Comparison of ENCODE assay signal across 10 cellular contexts in genomic region chr4:40918330-40918729, GRCh38.
DNase-seq lines count a peak whose midpoint lies in the region; ATAC-seq and TF ChIP-seq lines count a peak whose summit lies in the region.
"Had no signal": no experiment of that assay in that cellular context is flagged by ENCODE, and none has a peak within 500 bp of the region (broad histone marks: within the 10 kb centered on the region; RNA-seq: fewer than 3 reads in every experiment).

No MANE protein-coding gene starts in this region.

- no peaks in the 10 kb centered on the region for H4K20me1 ChIP-seq in IMR-90 (ENCODE audit: insufficient read depth, low read length)

- H3K4ac ChIP-seq in IMR-90 (ENCODE audit: low read depth, low read length), result 0 out of 2 replicates have a peak overlapping the region, but pooled peaks have one; percentile 22

- H4K91ac ChIP-seq in IMR-90 (ENCODE audit: insufficient read depth, low read depth, low read length), result no peak overlapping the region

- peak overlapping the region; percentile 35; the same call in 1 of the 2 replicates for H2BK120ac ChIP-seq in IMR-90 (ENCODE audit: low read depth, low read length)

- H3K14ac ChIP-seq in IMR-90 (replicated peaks; ENCODE audit: low read depth, low read length), result 0 out of 2 replicates have a peak overlapping the region, but pooled peaks have one; percentile 33

- in situ Hi-C loops in IMR-90 (cut with MboI; ENCODE audit: low sequenced_read_pairs) (loop anchor here (25.0 kb wide), 1 partner anchor 744 kb away; no protein-coding TSS in a partner anchor), astrocyte of the spinal cord (cut with HindIII; ENCODE audit: low sequenced_read_pairs) (no loop called here)

- H3K9me1 ChIP-seq in IMR-90 (ENCODE audit: insufficient read depth, low read length), result peaks cover 18% of the 10 kb centered on the region

- no peak overlapping the region; the same call in 1 of the 2 replicates for H2BK20ac ChIP-seq in IMR-90 (ENCODE audit: low read depth, low read length)

- H3K27me3 ChIP-seq in IMR-90 (ENCODE audit: control insufficient read depth, insufficient read depth, low read length) (no peaks in the 10 kb centered on the region), lung (ENCODE audit: control insufficient read depth, insufficient read depth) (no peaks in the 10 kb centered on the region)

- no CpG with 5 or more reads among the region's 4 CpGs for WGBS in IMR-90 (ENCODE audit: extremely low coverage in 2 of 2, insufficient read length in 1 of 2), 2 experiments
- 7 to 21% methylated on average over 4 of the region's 4 CpGs for WGBS in lung, 2 donors

- CTCF ChIA-PET in IMR-90 (lab: Yijun Ruan, JAX), result interaction anchor here (0.5 to 1.6 kb wide), 3 partner anchors 9 to 377 kb away, joined by 3 to 4 read pairs (median 4); no protein-coding TSS in a partner anchor

- no peak for TF ChIP-seq POLR2A in IMR-90 (IDR thresholded peaks at IDR 0.05; ENCODE audit: low read depth, low read length)

- H3K4me3 ChIP-seq in IMR-90 (ENCODE audit: insufficient read depth, low read depth, low read length) (no peak overlapping the region), astrocyte of the spinal cord (ENCODE audit: low read depth, low read length) (no peak overlapping the region), lung (no peak overlapping the region)

- H3K4me1 ChIP-seq in IMR-90 (ENCODE audit: control insufficient read depth, insufficient read depth, low read length) (peaks cover 16% of the 10 kb centered on the region), lung (ENCODE audit: control insufficient read depth in 2 of 2, insufficient read depth in 2 of 2, low read length in 2 of 2) (peaks cover 4 to 17% of the 10 kb centered on the region in 2 donors)

- peak overlapping the region; percentile 15; the same call in 1 of the 2 replicates for H3K18ac ChIP-seq in IMR-90 (ENCODE audit: low read depth, low read length)

- no TSS peak for BruUV-seq in IMR-90 (replicated peaks; lab: Mats Ljungman, UMichigan)

- no peak overlapping the region for H3K56ac ChIP-seq in IMR-90 (ENCODE audit: extremely low read depth, insufficient read depth, low read length)

- no peak overlapping the region for H4K5ac ChIP-seq in IMR-90 (ENCODE audit: low read depth, low read length)

- TF ChIP-seq RAD21 in IMR-90 (IDR thresholded peaks at IDR 0.05; ENCODE audit: low read length), result no peak

- H3K9me3 ChIP-seq in IMR-90 (ENCODE audit: control insufficient read depth, insufficient read depth, low read length), result no peaks in the 10 kb centered on the region
- no peaks in the 10 kb centered on the region for H3K9me3 ChIP-seq in lung (ENCODE audit: control insufficient read depth in 2 of 2, insufficient read depth in 1 of 2, low read length in 1 of 2)

- H3K4me2 ChIP-seq in IMR-90 (ENCODE audit: low read depth, low read length), result no peak overlapping the region

- ATAC-seq in IMR-90 (ENCODE audit: low read depth) (peak; percentile 70), lung (ENCODE audit: insufficient read depth, low FRiP score) (peak; percentile 44), HG03378 (IDR thresholded peaks at IDR 0.05; ENCODE audit: unreplicated experiment) (no peak), GM21717 (IDR thresholded peaks at IDR 0.05; ENCODE audit: unreplicated experiment) (no peak)

- DNase-seq in AG08396 (ENCODE audit: low spot score) (peak; percentile 68), IMR-90 (peak; percentile 84), astrocyte of the spinal cord (ENCODE audit: low read depth, low spot score) (peak; percentile 54), lung (ENCODE audit: low spot score) (peak; percentile 71), NCI-H69 (lab: John Stamatoyannopoulos, UW) (no peak), NCI-H510A (lab: John Stamatoyannopoulos, UW) (no peak)
- DNase-seq: activated naive CD8-positive, alpha-beta T cell treated with anti-CD3 and anti-CD28 coated beads, Interleukin-2, amount 10 ng/mL, durations not matched to agents 7 days and 5 days; H7 had no signal

- POLR2A ChIA-PET in IMR-90 (lab: Charles Lee; ENCODE audit: unreplicated experiment), result no interaction called here

- H3K36me3 ChIP-seq in IMR-90 (ENCODE audit: control insufficient read depth, insufficient read depth, low read length), result no peaks in the 10 kb centered on the region
- H3K36me3 ChIP-seq in lung (ENCODE audit: control insufficient read depth in 2 of 2, insufficient read depth in 2 of 2, low read length in 2 of 2), result peaks cover 0 to 2% of the 10 kb centered on the region in 2 donors

- H3K27ac ChIP-seq in IMR-90 (ENCODE audit: insufficient read depth, low read length) (no peak overlapping the region; the same call in 1 of the 2 replicates), lung (ENCODE audit: low read depth in 1 of 2, low read length in 1 of 2) (no peak overlapping the region)

- no peak overlapping the region for H2BK5ac ChIP-seq in IMR-90 (ENCODE audit: low read depth, low read length, poor library complexity, severe bottlenecking)

- peak overlapping the region; percentile 10; the same call in 1 of the 2 replicates for H2AK5ac ChIP-seq in IMR-90 (ENCODE audit: low read depth, low read length)

- TF ChIP-seq CTCF in IMR-90 (conservative IDR thresholded peaks at IDR 0.05; ENCODE audit: low read depth, low read length), result no peak
- TF ChIP-seq CTCF in astrocyte of the spinal cord (IDR thresholded peaks at IDR 0.05; ENCODE audit: low read depth, low read length), result no peak
- no peak for TF ChIP-seq CTCF in lung (IDR thresholded peaks at IDR 0.05; ENCODE audit: control extremely low read depth, extremely low read depth)

- H2AK9ac ChIP-seq in IMR-90 (replicated peaks; ENCODE audit: low read depth, low read length, poor library complexity), result no peak overlapping the region

- 0 out of 4 replicates have a peak, but pooled peaks cover 0 to 4% of the 10 kb centered on the region in 2 experiments for H3K79me1 ChIP-seq in IMR-90 (ENCODE audit: low read depth in 1 of 2, low read length in 2 of 2)

- H3K9ac ChIP-seq in IMR-90 (ENCODE audit: low read depth, low read length), result no peak overlapping the region

- intact Hi-C loops in IMR-90 (cut with micrococcal nuclease), result no loop called here

- peak overlapping the region in 1 of 2 experiments; percentile 23; a peak in 1 of 4 replicates for H4K8ac ChIP-seq in IMR-90 (ENCODE audit: low read depth in 2 of 2, low read length in 2 of 2)

- H2BK15ac ChIP-seq in IMR-90 (ENCODE audit: low read depth, low read length), result no peak overlapping the region

- H2AFZ ChIP-seq in IMR-90 (replicated peaks; ENCODE audit: low read length, poor library complexity), result no peak overlapping the region

- dilution Hi-C loops in IMR-90 (cut with HindIII; ENCODE audit: low sequenced_read_pairs, unreplicated experiment), result no loop called here

- no peak overlapping the region for H3K23ac ChIP-seq in IMR-90 (ENCODE audit: low read depth, low read length)

TF ChIP-seq in IMR-90, 13 proteins besides CTCF, POLR2A, EP300 and RAD21:
- TF ChIP-seq FOS (IDR thresholded peaks at IDR 0.05; ENCODE audit: low read depth, low read length) (no peak), RCOR1 (IDR thresholded peaks at IDR 0.05; ENCODE audit: insufficient replicate concordance, low read length) (no peak), CEBPB (IDR thresholded peaks at IDR 0.05; ENCODE audit: low read depth, low read length) (peak; percentile 93)
- TF ChIP-seq, protein P1, sequence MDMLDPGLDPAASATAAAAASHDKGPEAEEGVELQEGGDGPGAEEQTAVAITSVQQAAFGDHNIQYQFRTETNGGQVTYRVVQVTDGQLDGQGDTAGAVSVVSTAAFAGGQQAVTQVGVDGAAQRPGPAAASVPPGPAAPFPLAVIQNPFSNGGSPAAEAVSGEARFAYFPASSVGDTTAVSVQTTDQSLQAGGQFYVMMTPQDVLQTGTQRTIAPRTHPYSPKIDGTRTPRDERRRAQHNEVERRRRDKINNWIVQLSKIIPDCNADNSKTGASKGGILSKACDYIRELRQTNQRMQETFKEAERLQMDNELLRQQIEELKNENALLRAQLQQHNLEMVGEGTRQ (IDR thresholded peaks at IDR 0.05; ENCODE audit: low read depth, low read length), result no peak

Comparison
In these comparisons a context has a peak if more than half of its experiments do, and no peak if none do; other contexts are left out.
1. DNase-seq: peak in AG08396 (single experiment), IMR-90 (single experiment), astrocyte of the spinal cord (single experiment) and lung (single experiment); none in NCI-H69 (single experiment) and NCI-H510A (single experiment).
2. ATAC-seq: peak in IMR-90 (single experiment) and lung (single experiment); none in HG03378 (single experiment) and GM21717 (single experiment).